11 cellular contexts compared by ENCODE assay signal in genomic region chr15:91865903-91866302, GRCh38.
DNase-seq lines count a peak whose midpoint lies in the region; ATAC-seq and TF ChIP-seq lines count a peak whose summit lies in the region.
"Had no signal": no experiment of that assay in that cellular context is flagged by ENCODE, and none has a peak within 500 bp of the region (broad histone marks: within the 10 kb centered on the region; RNA-seq: fewer than 3 reads in every experiment).

No MANE protein-coding gene starts in this region.

- peak overlapping the region; percentile 32 for H3K27ac ChIP-seq in layer of hippocampus (ENCODE audit: low read depth, low read length)
- peak overlapping the region; percentile 31 to 63 for H3K27ac ChIP-seq in tibial artery

- no peaks in the 10 kb centered on the region for H3K36me3 ChIP-seq in tibial artery

- TF ChIP-seq CTCF in tibial artery (IDR thresholded peaks at IDR 0.05): no peak

- H3K27me3 ChIP-seq in layer of hippocampus (ENCODE audit: control insufficient read depth, insufficient read depth, low read length): no peaks in the 10 kb centered on the region
- no peaks in the 10 kb centered on the region for H3K27me3 ChIP-seq in tibial artery

- no peaks in the 10 kb centered on the region for H3K9me3 ChIP-seq in tibial artery

- no peak for DNase-seq in activated naive CD4-positive, alpha-beta T cell treated with anti-CD3 and anti-CD28 coated beads, Interleukin-2, amount 10 ng/mL, durations not matched to agents 7 days and 5 days
- DNase-seq in activated naive CD4-positive, alpha-beta T cell (lab: John Stamatoyannopoulos, UW): no peak
- DNase-seq in astrocyte of the hippocampus (ENCODE audit: low read depth, low spot score) (peak; percentile 28), tibial artery (no peak), KG1 (lab: John Stamatoyannopoulos, UW) (no peak)
- DNase-seq: activated T-cell treated with anti-CD3 and anti-CD28 coated beads, Interleukin-2, amount 50 U/mL, for 1 hour; NCI-H2081 had no signal

- intact Hi-C loops in tibial artery (cut with DNase I; ENCODE audit: low total_unique reads): no loop called here

- ATAC-seq in HG03097 (IDR thresholded peaks at IDR 0.05; ENCODE audit: low FRiP score, unreplicated experiment): no peak
- no peak for ATAC-seq in GM18873 (IDR thresholded peaks at IDR 0.05; ENCODE audit: low FRiP score, unreplicated experiment)
- ATAC-seq: HepG2 had no signal

- no peak overlapping the region for H3K4me3 Mint-ChIP-seq in activated naive CD4-positive, alpha-beta T cell treated with anti-CD3 and anti-CD28 coated beads, Interleukin-2, amount 10 ng/mL, durations not matched to agents 7 days and 5 days

- peaks cover 96% of the 10 kb centered on the region for H3K4me1 Mint-ChIP-seq in activated naive CD4-positive, alpha-beta T cell treated with anti-CD3 and anti-CD28 coated beads, Interleukin-2, amount 10 ng/mL, durations not matched to agents 7 days and 5 days

- H3K4me3 ChIP-seq in tibial artery: no peak overlapping the region

- peaks cover 9% of the 10 kb centered on the region for H3K9me3 Mint-ChIP-seq in activated naive CD4-positive, alpha-beta T cell treated with anti-CD3 and anti-CD28 coated beads, Interleukin-2, amount 10 ng/mL, durations not matched to agents 7 days and 5 days

- peaks cover 27% of the 10 kb centered on the region for H3K36me3 Mint-ChIP-seq in activated naive CD4-positive, alpha-beta T cell treated with anti-CD3 and anti-CD28 coated beads, Interleukin-2, amount 10 ng/mL, durations not matched to agents 7 days and 5 days

- H3K27me3 Mint-ChIP-seq in activated naive CD4-positive, alpha-beta T cell treated with anti-CD3 and anti-CD28 coated beads, Interleukin-2, amount 10 ng/mL, durations not matched to agents 7 days and 5 days: no peaks in the 10 kb centered on the region

- CTCF ChIA-PET in activated naive CD4-positive, alpha-beta T cell treated with anti-CD3 and anti-CD28 coated beads, Interleukin-2, amount 10 ng/mL, durations not matched to agents 7 days and 5 days (lab: Charles Lee): no interaction called here

- peaks cover 0 to 45% (median 16%) of the 10 kb centered on the region in 4 donors for H3K4me1 ChIP-seq in tibial artery

- peak overlapping the region; percentile 2 for H3K27ac Mint-ChIP-seq in activated naive CD4-positive, alpha-beta T cell treated with anti-CD3 and anti-CD28 coated beads, Interleukin-2, amount 10 ng/mL, durations not matched to agents 7 days and 5 days
